ENCODE assay signal across 12 cellular contexts in the genomic region with DNA sequence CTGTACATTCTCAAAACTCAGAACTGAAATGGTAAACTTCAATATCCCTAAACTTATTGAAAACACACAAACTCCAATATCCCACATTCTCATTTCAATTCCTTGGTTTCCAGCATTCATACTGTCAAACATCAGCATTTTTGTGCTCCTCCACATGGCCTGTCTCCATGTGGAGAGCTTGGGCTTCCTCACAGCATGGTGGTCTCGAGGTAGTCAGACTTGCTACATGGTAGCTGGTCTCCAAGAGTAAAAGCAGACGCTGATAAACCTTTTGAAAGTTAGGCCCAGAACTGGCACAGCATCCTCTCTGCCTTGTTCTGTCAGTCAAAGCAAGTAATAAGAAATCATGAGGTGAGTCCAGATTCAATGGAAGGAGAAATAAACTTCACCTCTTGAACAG.
DNase-seq lines count a peak whose midpoint lies in the region; ATAC-seq and TF ChIP-seq lines count a peak whose summit lies in the region.
"Had no signal": no experiment of that assay in that cellular context is flagged by ENCODE, and none has a peak within 500 bp of the region (broad histone marks: within the 10 kb centered on the region; RNA-seq: fewer than 3 reads in every experiment).

No MANE protein-coding gene starts in this region.

- H3K27ac ChIP-seq in psoas muscle (peak overlapping the region; percentile 56), RWPE1 (no peak overlapping the region)

- peak overlapping the region; percentile 86 for H3K27ac Mint-ChIP-seq in Calu3 (ENCODE audit: unreplicated experiment)
- peak overlapping the region; percentile 84 to 90 for H3K27ac Mint-ChIP-seq in effector memory CD8-positive, alpha-beta T cell

- intact Hi-C loops in Calu3 (cut with micrococcal nuclease; ENCODE audit: unreplicated experiment) = loop anchor here (2.0 to 5.0 kb wide), 2 partner anchors 34 to 45 kb away; no protein-coding TSS in a partner anchor
- intact Hi-C loops in psoas muscle (cut with DNase I) = no loop called here

- H3K4me1 ChIP-seq in psoas muscle = no peaks in the 10 kb centered on the region

- H3K36me3 ChIP-seq in psoas muscle (ENCODE audit: insufficient read depth in 1 of 2, low read depth in 1 of 2) = no peaks in the 10 kb centered on the region

- DNase-seq in Calu3 (no peak), psoas muscle (no peak), UCSD-AML1 (lab: John Stamatoyannopoulos, UW; ENCODE audit: unreplicated experiment) (no peak), AG08396 (ENCODE audit: low spot score) (no peak), hippocampal formation (lab: John Stamatoyannopoulos, UW) (no peak), RWPE1 (ENCODE audit: low spot score) (no peak)
- DNase-seq in effector memory CD8-positive, alpha-beta T cell = no peak
- DNase-seq: DMS 273 treated with DMSO at 0.1 percent for 48 hours, Kasumi-1, NCI-H748 treated with DMSO at 0.1 percent for 48 hours, right cardiac atrium had no signal

- peaks cover 12% of the 10 kb centered on the region for H3K36me3 Mint-ChIP-seq in Calu3 (ENCODE audit: insufficient read depth, unreplicated experiment)
- H3K36me3 Mint-ChIP-seq in effector memory CD8-positive, alpha-beta T cell (ENCODE audit: insufficient read depth) = peaks cover 4% of the 10 kb centered on the region

- TF ChIP-seq CTCF in Calu3 (IDR thresholded peaks at IDR 0.05; ENCODE audit: unreplicated experiment) = no peak
- no peak for TF ChIP-seq CTCF in psoas muscle (IDR thresholded peaks at IDR 0.05)
- TF ChIP-seq CTCF in RWPE1 (conservative IDR thresholded peaks at IDR 0.05; ENCODE audit: low read depth) = no peak

- H3K4me1 Mint-ChIP-seq in Calu3 (ENCODE audit: low read depth, unreplicated experiment) = peaks cover 52% of the 10 kb centered on the region
- H3K4me1 Mint-ChIP-seq in effector memory CD8-positive, alpha-beta T cell (ENCODE audit: low read depth in 2 of 2) = peaks cover 47 to 49% of the 10 kb centered on the region in 2 donors

- H3K27me3 ChIP-seq in psoas muscle (ENCODE audit: insufficient read depth in 3 of 3, low read length in 2 of 3) = no peaks in the 10 kb centered on the region

- H3K9me3 Mint-ChIP-seq in Calu3 (ENCODE audit: low read depth, unreplicated experiment) = peaks cover 7% of the 10 kb centered on the region
- H3K9me3 Mint-ChIP-seq in effector memory CD8-positive, alpha-beta T cell = no peaks in the 10 kb centered on the region

- no TSS peak for BruUV-seq in Calu3 (replicated peaks; lab: Mats Ljungman, UMichigan)

- no peak overlapping the region for H3K4me3 ChIP-seq in psoas muscle

- no peaks in the 10 kb centered on the region for H3K9me3 ChIP-seq in psoas muscle

- CTCF ChIA-PET in Calu3 (lab: Charles Lee) = interaction anchor here (0.5 to 0.7 kb wide), 2 partner anchors 100 to 234 kb away, joined by 3 to 5 read pairs; no protein-coding TSS in a partner anchor
- CTCF ChIA-PET in RWPE1 (lab: Yijun Ruan, JAX) = no interaction called here

- WGBS in psoas muscle, 3 donors = 98 to 99% (median 98%) methylated on average over 2 of the region's 2 CpGs

- H3K4me3 Mint-ChIP-seq in Calu3 (ENCODE audit: low read depth, unreplicated experiment) = peak overlapping the region; percentile 15
- H3K4me3 Mint-ChIP-seq in effector memory CD8-positive, alpha-beta T cell = peak overlapping the region; percentile 59 to 61

- ATAC-seq in SK-N-SH treated with all-trans-retinoic acid at 6 μM for 48 hours = no peak
- no peak for ATAC-seq in effector memory CD8-positive, alpha-beta T cell (replicated peaks)
- no peak for ATAC-seq in psoas muscle

- no peaks in the 10 kb centered on the region for H3K27me3 Mint-ChIP-seq in Calu3 (ENCODE audit: unreplicated experiment)
- no peaks in the 10 kb centered on the region for H3K27me3 Mint-ChIP-seq in effector memory CD8-positive, alpha-beta T cell

- POLR2A ChIA-PET in RWPE1 (lab: Yijun Ruan, JAX; ENCODE audit: low non-redundant PET) = no interaction called here

TF ChIP-seq in SK-N-SH treated with all-trans-retinoic acid at 6 μM for 48 hours, 23 proteins besides CTCF, POLR2A, EP300 and RAD21:
- TF ChIP-seq, protein P1, sequence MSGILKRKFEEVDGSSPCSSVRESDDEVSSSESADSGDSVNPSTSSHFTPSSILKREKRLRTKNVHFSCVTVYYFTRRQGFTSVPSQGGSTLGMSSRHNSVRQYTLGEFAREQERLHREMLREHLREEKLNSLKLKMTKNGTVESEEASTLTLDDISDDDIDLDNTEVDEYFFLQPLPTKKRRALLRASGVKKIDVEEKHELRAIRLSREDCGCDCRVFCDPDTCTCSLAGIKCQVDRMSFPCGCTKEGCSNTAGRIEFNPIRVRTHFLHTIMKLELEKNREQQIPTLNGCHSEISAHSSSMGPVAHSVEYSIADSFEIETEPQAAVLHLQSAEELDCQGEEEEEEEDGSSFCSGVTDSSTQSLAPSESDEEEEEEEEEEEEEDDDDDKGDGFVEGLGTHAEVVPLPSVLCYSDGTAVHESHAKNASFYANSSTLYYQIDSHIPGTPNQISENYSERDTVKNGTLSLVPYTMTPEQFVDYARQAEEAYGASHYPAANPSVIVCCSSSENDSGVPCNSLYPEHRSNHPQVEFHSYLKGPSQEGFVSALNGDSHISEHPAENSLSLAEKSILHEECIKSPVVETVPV (CRISPR knock-in tag; IDR thresholded peaks at IDR 0.05) = no peak
- peak; percentile 81; the same call in 1 of the 2 replicates for TF ChIP-seq ZNF565 (CRISPR knock-in tag; conservative IDR thresholded peaks at IDR 0.05; ENCODE audit: low read depth)
- no peak for TF ChIP-seq ZC3H10 (CRISPR knock-in tag; IDR thresholded peaks at IDR 0.05)
